ENCODE assay signal across 21 cellular contexts in genomic region chr7:158365332-158365731, GRCh38.
"Had no signal": no experiment of that assay in that cellular context is flagged by ENCODE, and none has a peak within 500 bp of the region (broad histone marks: within the 10 kb centered on the region; RNA-seq: fewer than 3 reads in every experiment).

No MANE protein-coding gene starts in this region.

- H3K36me3 ChIP-seq: pancreas, right lobe of liver, stomach, thyroid gland had no signal

- H3K4me1 Mint-ChIP-seq: naive thymus-derived CD4-positive, alpha-beta T cell; nephron; stimulated activated effector memory CD8-positive, alpha-beta T cell treated with anti-CD3 and anti-CD28 coated beads, Interleukin-12 subunit alpha, Interleukin-12 subunit beta, amount 100 ng/mL, for 72 hours had no signal

- DNase-seq: cerebellar nuclear complex; effector CD4-positive, alpha-beta T cell; kidney; mesenchymal stem cell; midbrain; naive thymus-derived CD4-positive, alpha-beta T cell; occipital lobe; right lobe of liver; stimulated activated CD4-positive, alpha-beta T cell treated with anti-CD3 and anti-CD28 coated beads, Interleukin-2, amount 100 ng/mL, for 24 hours; stimulated activated CD4-positive, alpha-beta T cell treated with anti-CD3 and anti-CD28 coated beads, Interleukin-4, amount 100 ng/mL, for 24 hours; stimulated activated naive CD4-positive, alpha-beta T cell treated with Interleukin-2 at 50 U/mL for 16 hours; stomach; thyroid gland had no signal

- H3K4me3 Mint-ChIP-seq: naive thymus-derived CD4-positive, alpha-beta T cell; nephron; stimulated activated effector memory CD8-positive, alpha-beta T cell treated with anti-CD3 and anti-CD28 coated beads, Interleukin-12 subunit alpha, Interleukin-12 subunit beta, amount 100 ng/mL, for 72 hours; type B pancreatic cell had no signal

- H3K27ac ChIP-seq: dorsolateral prefrontal cortex, pancreas, right lobe of liver, stomach, thyroid gland had no signal

- H3K27ac Mint-ChIP-seq: naive thymus-derived CD4-positive, alpha-beta T cell; nephron; progenitor cell of endocrine pancreas; stimulated activated effector memory CD8-positive, alpha-beta T cell treated with anti-CD3 and anti-CD28 coated beads, Interleukin-12 subunit alpha, Interleukin-12 subunit beta, amount 100 ng/mL, for 72 hours; type B pancreatic cell had no signal

- H3K9me3 Mint-ChIP-seq: nephron; stimulated activated effector memory CD8-positive, alpha-beta T cell treated with anti-CD3 and anti-CD28 coated beads, Interleukin-12 subunit alpha, Interleukin-12 subunit beta, amount 100 ng/mL, for 72 hours; type B pancreatic cell had no signal

- H3K27me3 ChIP-seq: pancreas, right lobe of liver, stomach, thyroid gland had no signal

- H3K4me1 ChIP-seq: pancreas, right lobe of liver, stomach, thyroid gland had no signal

- ATAC-seq: left lobe of liver; naive thymus-derived CD4-positive, alpha-beta T cell; pancreas; right lobe of liver; stimulated activated effector memory CD8-positive, alpha-beta T cell treated with anti-CD3 and anti-CD28 coated beads, Interleukin-12 subunit alpha, Interleukin-12 subunit beta, amount 100 ng/mL, for 72 hours had no signal

- H3K9me3 ChIP-seq: pancreas, right lobe of liver, stomach, thyroid gland had no signal

- H3K4me3 ChIP-seq: dorsolateral prefrontal cortex, pancreas, right lobe of liver, smooth muscle cell, stomach, thyroid gland had no signal

- H3K4me2 ChIP-seq: smooth muscle cell had no signal

- H3K36me3 Mint-ChIP-seq: stimulated activated effector memory CD8-positive, alpha-beta T cell treated with anti-CD3 and anti-CD28 coated beads, Interleukin-12 subunit alpha, Interleukin-12 subunit beta, amount 100 ng/mL, for 72 hours; type B pancreatic cell had no signal
